22 cellular contexts compared by ENCODE assay signal in genomic region chr14:65833256-65833880, GRCh38.
DNase-seq lines count a peak whose midpoint lies in the region; ATAC-seq, FAIRE-seq and TF ChIP-seq lines count a peak whose summit lies in the region.
"Had no signal": no experiment of that assay in that cellular context is flagged by ENCODE, and none has a peak within 500 bp of the region (broad histone marks: within the 10 kb centered on the region; RNA-seq: fewer than 3 reads in every experiment).

No MANE protein-coding gene starts in this region.

- H2BK15ac ChIP-seq in H1 (ENCODE audit: low read length) = no peak overlapping the region

- no peak for TF ChIP-seq CTCF in GM23338 (conservative IDR thresholded peaks at IDR 0.05; ENCODE audit: low read depth in 2 of 2)
- TF ChIP-seq CTCF in H1 (IDR thresholded peaks at IDR 0.05; ENCODE audit: control extremely low read depth in 1 of 3, insufficient read depth in 1 of 3, low read depth in 1 of 3, low read length in 3 of 3) = no peak
- no peak for TF ChIP-seq CTCF in osteoblast (IDR thresholded peaks at IDR 0.05; ENCODE audit: extremely low read depth, low read depth, low read length)
- TF ChIP-seq CTCF in endothelial cell (IDR thresholded peaks at IDR 0.05; ENCODE audit: unreplicated experiment) = no peak
- TF ChIP-seq CTCF in MM.1S (IDR thresholded peaks at IDR 0.05; ENCODE audit: low read length) = no peak

- DNase-seq in CD4-positive, CD25-positive, alpha-beta regulatory T cell = no peak
- no peak for DNase-seq in GM23338 (ENCODE audit: low spot score)
- no peak for DNase-seq in H1 (ENCODE audit: low read depth in 1 of 2, low spot score in 2 of 2)
- no peak for DNase-seq in osteoblast (ENCODE audit: insufficient read length, low spot score, missing footprints)
- DNase-seq in endothelial cell (ENCODE audit: low spot score) = no peak
- DNase-seq in MM.1S = no peak
- DNase-seq in T1000 (lab: John Stamatoyannopoulos, UW) = no peak
- DNase-seq: activated CD4-positive, alpha-beta memory T cell treated with anti-CD3 and anti-CD28 coated beads, Interleukin-2, amount 10 ng/mL, durations not matched to agents 7 days and 5 days; activated naive CD4-positive, alpha-beta T cell treated with anti-CD3 and anti-CD28 coated beads, Interleukin-2, amount 50 U/mL, for 16 hours; activated T-cell treated with anti-CD3 and anti-CD28 coated beads, Interleukin-2, amount 50 U/mL, for 48 hours; GDM1; lower lobe of right lung; naive thymus-derived CD4-positive, alpha-beta T cell; NCI-H1436 treated with DMSO at 0.1 percent for 48 hours; NCI-H226; small intestine; stimulated activated CD4-positive, alpha-beta T cell treated with anti-CD3 and anti-CD28 coated beads, Interleukin-2, amount 100 ng/mL, for 48 hours; stimulated activated naive CD8-positive, alpha-beta T cell treated with anti-CD3 and anti-CD28 coated beads, Interleukin-15, amount 100 ng/mL, for 72 hours had no signal

- no peak overlapping the region for H3K27ac ChIP-seq in CD4-positive, CD25-positive, alpha-beta regulatory T cell (ENCODE audit: insufficient read depth, low read length, poor library complexity, severe bottlenecking)
- no peak overlapping the region for H3K27ac ChIP-seq in GM23338 (ENCODE audit: low read depth)
- H3K27ac ChIP-seq in H1 (ENCODE audit: low read depth, low read length) = no peak overlapping the region
- H3K27ac ChIP-seq in osteoblast (ENCODE audit: low read depth, low read length) = no peak overlapping the region
- no peak overlapping the region for H3K27ac ChIP-seq in MM.1S (ENCODE audit: low read length)
- H3K27ac ChIP-seq: lower lobe of right lung had no signal

- no peaks in the 10 kb centered on the region for H3K27me3 ChIP-seq in CD4-positive, CD25-positive, alpha-beta regulatory T cell (ENCODE audit: control insufficient read depth, insufficient read depth, low read length)
- H3K27me3 ChIP-seq in GM23338 (ENCODE audit: insufficient read depth) = no peaks in the 10 kb centered on the region
- H3K27me3 ChIP-seq in H1 (replicated peaks in 1 of 4; ENCODE audit: control insufficient read depth in 3 of 4, extremely low read depth in 1 of 4, insufficient read depth in 3 of 4, low read length in 3 of 4) = no peaks in the 10 kb centered on the region
- peaks cover 13% of the 10 kb centered on the region for H3K27me3 ChIP-seq in osteoblast (ENCODE audit: insufficient read depth, low read length)
- no peaks in the 10 kb centered on the region for H3K27me3 ChIP-seq in MM.1S (replicated peaks; ENCODE audit: insufficient read depth, low read length)

- FAIRE-seq in H1 (lab: Jason Lieb, UNC) = no peak
- FAIRE-seq: colon, HepG2, small intestine had no signal

- 0 out of 2 replicates have a peak overlapping the region, but pooled peaks have one; percentile 64 for H2BK12ac ChIP-seq in H1 (ENCODE audit: low read depth, low read length)

- no peaks in the 10 kb centered on the region for H3K36me3 ChIP-seq in CD4-positive, CD25-positive, alpha-beta regulatory T cell (ENCODE audit: control insufficient read depth, insufficient read depth, low read length)
- H3K36me3 ChIP-seq in GM23338 (ENCODE audit: insufficient read depth) = no peaks in the 10 kb centered on the region
- no peaks in the 10 kb centered on the region for H3K36me3 ChIP-seq in H1 (ENCODE audit: control insufficient read depth in 2 of 4, insufficient read depth in 4 of 4, low read length in 3 of 4)
- no peaks in the 10 kb centered on the region for H3K36me3 ChIP-seq in osteoblast (ENCODE audit: insufficient read depth, low read length)
- H3K36me3 ChIP-seq in MM.1S (replicated peaks; ENCODE audit: insufficient read depth, low read length) = no peaks in the 10 kb centered on the region
- H3K36me3 ChIP-seq: lower lobe of right lung had no signal

- H4K5ac ChIP-seq in H1 (ENCODE audit: insufficient read length, low read depth, low read length) = no peak overlapping the region

- H3K27ac Mint-ChIP-seq in CD4-positive, CD25-positive, alpha-beta regulatory T cell = peak overlapping the region; percentile 24 to 74 (median 73)
- H3K27ac Mint-ChIP-seq in GM23338 (no peak overlapping the region; the same call in 1 of the 2 replicates), endothelial cell (ENCODE audit: unreplicated experiment) (no peak overlapping the region)
- H3K27ac Mint-ChIP-seq: activated CD4-positive, alpha-beta memory T cell treated with anti-CD3 and anti-CD28 coated beads, Interleukin-2, amount 10 ng/mL, durations not matched to agents 7 days and 5 days; progenitor cell of endocrine pancreas had no signal

- no peak overlapping the region for H3K4me3 ChIP-seq in CD4-positive, CD25-positive, alpha-beta regulatory T cell (ENCODE audit: low read depth, low read length)
- H3K4me3 ChIP-seq in GM23338 (no peak overlapping the region), H1 (ENCODE audit: extremely low read depth in 1 of 4, insufficient read depth in 2 of 4, low read depth in 3 of 4, low read length in 4 of 4) (no peak overlapping the region), osteoblast (ENCODE audit: insufficient read depth, low read length) (no peak overlapping the region), MM.1S (ENCODE audit: low read length) (no peak overlapping the region)
- H3K4me3 ChIP-seq: lower lobe of right lung had no signal

- no peak overlapping the region for H4K8ac ChIP-seq in H1 (ENCODE audit: extremely low read depth, insufficient read depth, low read length)

- no peak overlapping the region for H3K9ac ChIP-seq in H1 (replicated peaks in 1 of 4; ENCODE audit: extremely low read depth in 1 of 4, low read depth in 3 of 4, low read length in 3 of 4)
- H3K9ac ChIP-seq in MM.1S (ENCODE audit: low read length) = no peak overlapping the region

- WGBS in H1 (ENCODE audit: extremely low coverage in 1 of 2, insufficient coverage in 1 of 2, insufficient read length in 1 of 2, insufficient replicate concordance in 2 of 2, low coverage in 1 of 2, low lambda C conversion rate in 2 of 2, missing lambda C conversion rate in 1 of 2), 2 experiments = 89% methylated on average over 11 of the region's 11 CpGs; no CpG with 5 or more reads in 1 of the 2 experiments

- H2AFZ ChIP-seq in GM23338 (peak overlapping the region; percentile 78), H1 (ENCODE audit: low read length) (peak overlapping the region; percentile 37), osteoblast (ENCODE audit: low read length) (peak overlapping the region; percentile 69), MM.1S (ENCODE audit: low read length) (no peak overlapping the region)

- ATAC-seq in CD4-positive, CD25-positive, alpha-beta regulatory T cell (ENCODE audit: low read depth in 2 of 2) = no peak
- peak; percentile 31 for ATAC-seq in GM23338
- ATAC-seq in GM19467 (IDR thresholded peaks at IDR 0.05; ENCODE audit: unreplicated experiment) = no peak
- ATAC-seq: lower lobe of right lung; naive thymus-derived CD4-positive, alpha-beta T cell; stimulated activated naive CD8-positive, alpha-beta T cell treated with anti-CD3 and anti-CD28 coated beads, Interleukin-15, amount 100 ng/mL, for 72 hours had no signal

- TF ChIP-seq RAD21 in H1 (IDR thresholded peaks at IDR 0.05 in 1 of 2, conservative IDR thresholded peaks at IDR 0.05 in 1 of 2; ENCODE audit: low read depth in 2 of 2, low read length in 2 of 2) = no peak

- H3K4ac ChIP-seq in H1 (replicated peaks; ENCODE audit: insufficient read length, low read depth, low read length) = no peak overlapping the region

- no peaks in the 10 kb centered on the region for H3K79me2 ChIP-seq in GM23338 (replicated peaks; ENCODE audit: insufficient read depth)
- no peaks in the 10 kb centered on the region for H3K79me2 ChIP-seq in H1 (ENCODE audit: control insufficient read depth in 1 of 2, insufficient read depth in 2 of 2, low read length in 2 of 2)
- H3K79me2 ChIP-seq in osteoblast (ENCODE audit: insufficient read depth, low read length) = no peaks in the 10 kb centered on the region
- H3K79me2 ChIP-seq in MM.1S (ENCODE audit: low read length) = no peaks in the 10 kb centered on the region

- H3K9me3 Mint-ChIP-seq in CD4-positive, CD25-positive, alpha-beta regulatory T cell = peaks cover 0 to 2% (median 0%) of the 10 kb centered on the region in 7 donors
- 0 out of 3 replicates have a peak, but pooled peaks cover 2% of the 10 kb centered on the region for H3K9me3 Mint-ChIP-seq in GM23338
- no peaks in the 10 kb centered on the region for H3K9me3 Mint-ChIP-seq in endothelial cell (ENCODE audit: unreplicated experiment)
- H3K9me3 Mint-ChIP-seq: stimulated activated naive CD8-positive, alpha-beta T cell treated with anti-CD3 and anti-CD28 coated beads, Interleukin-15, amount 100 ng/mL, for 72 hours had no signal

- peak overlapping the region; percentile 40; the same call in 1 of the 2 replicates for H3K18ac ChIP-seq in H1 (ENCODE audit: extremely low read depth, low read length)

- no peak overlapping the region for H2BK20ac ChIP-seq in H1 (ENCODE audit: low read length)

- peak overlapping the region; percentile 49 for H4K91ac ChIP-seq in H1 (replicated peaks; ENCODE audit: insufficient read length, low read length)

- CTCF ChIA-PET in H1 (lab: Charles Lee; ENCODE audit: partially characterized antibody) = interaction anchor here (0.8 to 3.7 kb wide), 16 partner anchors 8 to 672 kb away, joined by 3 to 34 read pairs (median 4); partner anchors contain the start of gene FUT8

- H3K9me2 ChIP-seq in GM23338 (ENCODE audit: insufficient read depth) (peaks cover 3% of the 10 kb centered on the region; the same call in 1 of the 2 replicates), MM.1S (replicated peaks; ENCODE audit: insufficient read depth, low read length) (no peaks in the 10 kb centered on the region)

- H3K23ac ChIP-seq in H1 (ENCODE audit: insufficient read length) = no peak overlapping the region

- no peak overlapping the region for H3K4me2 ChIP-seq in GM23338
- no peak overlapping the region; a peak in 1 of 4 replicates for H3K4me2 ChIP-seq in H1 (ENCODE audit: insufficient read depth in 1 of 2, low read depth in 2 of 2, low read length in 2 of 2)
- peak overlapping the region; percentile 57 for H3K4me2 ChIP-seq in osteoblast (ENCODE audit: insufficient read depth, low read length)
- no peak overlapping the region for H3K4me2 ChIP-seq in MM.1S (ENCODE audit: low read depth, low read length)

- no peak for TF ChIP-seq POLR2A in H1 (IDR thresholded peaks at IDR 0.05; ENCODE audit: control extremely low read depth in 1 of 2, low read depth in 2 of 2, low read length in 2 of 2)

- H3F3A ChIP-seq in GM23338 (replicated peaks; ENCODE audit: low read depth) (no peaks in the 10 kb centered on the region), MM.1S (ENCODE audit: insufficient read depth, low read length) (no peaks in the 10 kb centered on the region)

- POLR2A ChIA-PET in H1 (lab: Charles Lee; ENCODE audit: partially characterized antibody) = no interaction called here

- H3K4me3 Mint-ChIP-seq in CD4-positive, CD25-positive, alpha-beta regulatory T cell = no peak overlapping the region
- H3K4me3 Mint-ChIP-seq in GM23338 (no peak overlapping the region), endothelial cell (ENCODE audit: unreplicated experiment) (no peak overlapping the region)
- H3K4me3 Mint-ChIP-seq: activated CD4-positive, alpha-beta memory T cell treated with anti-CD3 and anti-CD28 coated beads, Interleukin-2, amount 10 ng/mL, durations not matched to agents 7 days and 5 days; stimulated activated naive CD8-positive, alpha-beta T cell treated with anti-CD3 and anti-CD28 coated beads, Interleukin-15, amount 100 ng/mL, for 72 hours had no signal

- no peaks in the 10 kb centered on the region for H3K27me3 Mint-ChIP-seq in CD4-positive, CD25-positive, alpha-beta regulatory T cell
- H3K27me3 Mint-ChIP-seq in GM23338 (ENCODE audit: insufficient read depth, low read depth, poor library complexity) (peaks cover 4% of the 10 kb centered on the region), endothelial cell (ENCODE audit: unreplicated experiment) (peaks cover 5% of the 10 kb centered on the region)
- H3K27me3 Mint-ChIP-seq: stimulated activated naive CD8-positive, alpha-beta T cell treated with anti-CD3 and anti-CD28 coated beads, Interleukin-15, amount 100 ng/mL, for 72 hours had no signal

- H3K4me1 ChIP-seq in CD4-positive, CD25-positive, alpha-beta regulatory T cell (ENCODE audit: control insufficient read depth, insufficient read depth, low read length, poor library complexity, severe bottlenecking) = peaks cover 16% of the 10 kb centered on the region
- H3K4me1 ChIP-seq in GM23338 (ENCODE audit: insufficient read depth) (peaks cover 17% of the 10 kb centered on the region), H1 (replicated peaks in 1 of 4; ENCODE audit: control insufficient read depth in 3 of 4, insufficient read depth in 4 of 4, low read length in 3 of 4) (peaks cover 4 to 17% (median 6%) of the 10 kb centered on the region in 4 experiments; a peak in 6 of 7 replicates), osteoblast (ENCODE audit: insufficient read depth, low read length) (no peaks in the 10 kb centered on the region), MM.1S (ENCODE audit: low read length) (no peaks in the 10 kb centered on the region)
- H3K4me1 ChIP-seq: lower lobe of right lung had no signal

- H3K4me1 Mint-ChIP-seq in CD4-positive, CD25-positive, alpha-beta regulatory T cell = peaks cover 15 to 76% (median 36%) of the 10 kb centered on the region in 4 donors
- H3K4me1 Mint-ChIP-seq in GM23338 (peaks cover 41% of the 10 kb centered on the region), endothelial cell (ENCODE audit: unreplicated experiment) (peaks cover 16% of the 10 kb centered on the region)

- H3K56ac ChIP-seq in H1 (replicated peaks; ENCODE audit: insufficient read length, low read depth, low read length) = no peak overlapping the region

- H3K23me2 ChIP-seq in H1 (ENCODE audit: low read depth, low read length) = no peaks in the 10 kb centered on the region

- H3K79me1 ChIP-seq in H1 (ENCODE audit: low read depth, low read length) = no peaks in the 10 kb centered on the region

- H3K14ac ChIP-seq in H1 (ENCODE audit: insufficient read length) = no peak overlapping the region

- no peak overlapping the region for H2BK120ac ChIP-seq in H1 (replicated peaks; ENCODE audit: low read depth, low read length)

- no peaks in the 10 kb centered on the region for H4K20me1 ChIP-seq in GM23338 (replicated peaks; ENCODE audit: insufficient read depth)
- no peaks in the 10 kb centered on the region for H4K20me1 ChIP-seq in H1 (replicated peaks in 1 of 2; ENCODE audit: control insufficient read depth in 1 of 2, insufficient read depth in 2 of 2, low read length in 2 of 2)
- H4K20me1 ChIP-seq in osteoblast (ENCODE audit: insufficient read depth, low read length) = no peaks in the 10 kb centered on the region
- no peaks in the 10 kb centered on the region for H4K20me1 ChIP-seq in MM.1S (ENCODE audit: insufficient read depth, low read length)

- H2AK5ac ChIP-seq in H1 (ENCODE audit: low read depth, low read length) = no peak overlapping the region

- no peak for TF ChIP-seq EP300 in H1 (IDR thresholded peaks at IDR 0.05; ENCODE audit: borderline replicate concordance in 1 of 2, low read depth in 2 of 2, low read length in 2 of 2)

- H3K36me3 Mint-ChIP-seq in CD4-positive, CD25-positive, alpha-beta regulatory T cell = no peaks in the 10 kb centered on the region
- H3K36me3 Mint-ChIP-seq in GM23338 (ENCODE audit: low read depth) (no peaks in the 10 kb centered on the region; the same call in 2 of the 3 replicates), endothelial cell (ENCODE audit: low read depth, unreplicated experiment) (peaks cover 6% of the 10 kb centered on the region)

- H2BK5ac ChIP-seq in H1 (ENCODE audit: low read depth, low read length) = peak overlapping the region; percentile 47; the same call in 1 of the 2 replicates

- H3K9me3 ChIP-seq in CD4-positive, CD25-positive, alpha-beta regulatory T cell (ENCODE audit: control insufficient read depth in 2 of 2, low read length in 2 of 2) = no peaks in the 10 kb centered on the region
- no peaks in the 10 kb centered on the region for H3K9me3 ChIP-seq in H1 (ENCODE audit: insufficient read depth in 2 of 2, low read depth in 1 of 2, low read length in 1 of 2)
- H3K9me3 ChIP-seq in osteoblast (ENCODE audit: low read depth, low read length) = no peaks in the 10 kb centered on the region
- no peaks in the 10 kb centered on the region for H3K9me3 ChIP-seq in MM.1S (replicated peaks; ENCODE audit: insufficient read depth, low read length)
- H3K9me3 ChIP-seq: lower lobe of right lung had no signal

Comparison
In these comparisons a context has a peak if more than half of its experiments do, and no peak if none do; other contexts are left out.
1. H3K27ac Mint-ChIP-seq: peak in CD4-positive, CD25-positive, alpha-beta regulatory T cell (3 of 3); none in GM23338 (single experiment) and endothelial cell (single experiment).